ENCODE assay signal across 8 cellular contexts in genomic region chrX:8743126-8743732, GRCh38. TPM values are rescaled to one million over a fixed set of nuclear protein-coding genes. Genes with fewer than 3 reads are reported as not detected.
DNase-seq lines count a peak whose midpoint lies in the region; ATAC-seq, FAIRE-seq and TF ChIP-seq lines count a peak whose summit lies in the region.

No MANE protein-coding gene starts in this region.

- H3K27ac Mint-ChIP-seq in activated CD8-positive, alpha-beta memory T cell treated with anti-CD3 and anti-CD28 coated beads, Interleukin-2, amount 10 ng/mL, durations not matched to agents 7 days and 5 days: no peak overlapping the region

- no peak for DNase-seq in AG04450 (ENCODE audit: low read depth, low spot score)
- DNase-seq in GM12892 (ENCODE audit: insufficient read length): no peak
- peak; percentile 32 to 39 for DNase-seq in NCI-H2081 (lab: John Stamatoyannopoulos, UW)
- peak; percentile 51 for DNase-seq in activated CD8-positive, alpha-beta memory T cell treated with anti-CD3 and anti-CD28 coated beads, Interleukin-2, amount 10 ng/mL, durations not matched to agents 7 days and 5 days
- DNase-seq in fibroblast of mammary gland (ENCODE audit: low read depth): peak; percentile 43
- DNase-seq in sciatic nerve (ENCODE audit: low spot score): peak; percentile 77
- DNase-seq in HCEC 1CT: no peak

- no peaks in the 10 kb centered on the region for H3K4me1 Mint-ChIP-seq in activated CD8-positive, alpha-beta memory T cell treated with anti-CD3 and anti-CD28 coated beads, Interleukin-2, amount 10 ng/mL, durations not matched to agents 7 days and 5 days

- POLR2A ChIA-PET in AG04450 (lab: Yijun Ruan, JAX): no interaction called here

- intact Hi-C loops in sciatic nerve (cut with DNase I): no loop called here

- H3K4me3 Mint-ChIP-seq in activated CD8-positive, alpha-beta memory T cell treated with anti-CD3 and anti-CD28 coated beads, Interleukin-2, amount 10 ng/mL, durations not matched to agents 7 days and 5 days: no peak overlapping the region

- no peaks in the 10 kb centered on the region for H3K36me3 Mint-ChIP-seq in activated CD8-positive, alpha-beta memory T cell treated with anti-CD3 and anti-CD28 coated beads, Interleukin-2, amount 10 ng/mL, durations not matched to agents 7 days and 5 days

- no peaks in the 10 kb centered on the region for H3K9me3 Mint-ChIP-seq in activated CD8-positive, alpha-beta memory T cell treated with anti-CD3 and anti-CD28 coated beads, Interleukin-2, amount 10 ng/mL, durations not matched to agents 7 days and 5 days (ENCODE audit: low read depth)

- peaks cover 3% of the 10 kb centered on the region for H3K27me3 Mint-ChIP-seq in activated CD8-positive, alpha-beta memory T cell treated with anti-CD3 and anti-CD28 coated beads, Interleukin-2, amount 10 ng/mL, durations not matched to agents 7 days and 5 days

- TF ChIP-seq CTCF in AG04450 (IDR thresholded peaks at IDR 0.05; ENCODE audit: low read depth, low read length) (peak; percentile 75), fibroblast of mammary gland (conservative IDR thresholded peaks at IDR 0.05; ENCODE audit: control insufficient read depth, insufficient read depth, low read depth, low read length) (peak; percentile 75)

- H3K4me3 ChIP-seq in AG04450 (ENCODE audit: low read depth, low read length) (no peak overlapping the region), fibroblast of mammary gland (ENCODE audit: control insufficient read depth, low read depth, low read length) (no peak overlapping the region)

- H3K27me3 ChIP-seq in AG04450 (ENCODE audit: control insufficient read depth, insufficient read depth, low read length): no peaks in the 10 kb centered on the region

- TF ChIP-seq POLR2A in GM12892 (IDR thresholded peaks at IDR 0.05; ENCODE audit: low read depth, low read length): no peak

- CTCF ChIA-PET in AG04450 (lab: Charles Lee): interaction anchor here (0.5 to 7.8 kb wide), 8 partner anchors 9 to 970 kb away, joined by 3 to 91 read pairs (median 4); no protein-coding TSS in a partner anchor
- CTCF ChIA-PET in activated CD8-positive, alpha-beta memory T cell treated with anti-CD3 and anti-CD28 coated beads, Interleukin-2, amount 10 ng/mL, durations not matched to agents 7 days and 5 days (lab: Charles Lee): interaction anchor here (0.6 to 1.1 kb wide), 2 partner anchors 10 to 40 kb away, joined by 3 read pairs; no protein-coding TSS in a partner anchor

- no peaks in the 10 kb centered on the region for H3K9me3 ChIP-seq in AG04450 (ENCODE audit: control insufficient read depth, insufficient read depth, low read length)

- H3K27ac ChIP-seq in AG04450 (ENCODE audit: low read depth, low read length): no peak overlapping the region

- peak; percentile 70 for FAIRE-seq in GM12892 (lab: Jason Lieb, UNC)

- ATAC-seq in activated CD8-positive, alpha-beta memory T cell treated with anti-CD3 and anti-CD28 coated beads, Interleukin-2, amount 10 ng/mL, durations not matched to agents 7 days and 5 days: no peak
- ATAC-seq in sciatic nerve (no peak), HG02973 (IDR thresholded peaks at IDR 0.05; ENCODE audit: unreplicated experiment) (no peak)

RNA-seq across cellular contexts. Expression of gene ANOS1, which starts 11.3 kb away (rescaled TPM):
- polyA plus RNA-seq in AG04450 (2011; rRNA removed): 0.21 and 0.30 TPM in 2 replicates
- 0.18 and 0.30 TPM in 2 replicates for polyA minus RNA-seq in AG04450 (2011; rRNA and poly(A)+ RNA removed)
- polyA plus RNA-seq in GM12892 (2012; ENCODE audit: missing spikeins): not detected
- total RNA-seq in activated CD8-positive, alpha-beta memory T cell treated with anti-CD3 and anti-CD28 coated beads, Interleukin-2, amount 10 ng/mL, durations not matched to agents 7 days and 5 days: not detected
- total RNA-seq in sciatic nerve: 11.5 TPM

RNA-seq across cellular contexts. Expression of gene FAM9A, which starts 58.0 kb away (rescaled TPM):
- not detected in 2 replicates for polyA plus RNA-seq in AG04450 (2011; rRNA removed)
- not detected in 2 replicates for polyA minus RNA-seq in AG04450 (2011; rRNA and poly(A)+ RNA removed)
- polyA plus RNA-seq in GM12892 (2012; ENCODE audit: missing spikeins): not detected
- not detected for total RNA-seq in activated CD8-positive, alpha-beta memory T cell treated with anti-CD3 and anti-CD28 coated beads, Interleukin-2, amount 10 ng/mL, durations not matched to agents 7 days and 5 days
- total RNA-seq in sciatic nerve: not detected

Comparison
In these comparisons a context has a peak if more than half of its experiments do, and no peak if none do; other contexts are left out.
1. DNase-seq: peak in NCI-H2081 (2 of 2), activated CD8-positive, alpha-beta memory T cell treated with anti-CD3 and anti-CD28 coated beads, Interleukin-2, amount 10 ng/mL, durations not matched to agents 7 days and 5 days (single experiment), fibroblast of mammary gland (single experiment) and sciatic nerve (single experiment); none in AG04450 (single experiment), GM12892 (single experiment) and HCEC 1CT (single experiment).
2. RNA of gene ANOS1, which starts 11.3 kb away (total RNA-seq): 11.5 TPM in sciatic nerve (single experiment); not detected in activated CD8-positive, alpha-beta memory T cell treated with anti-CD3 and anti-CD28 coated beads, Interleukin-2, amount 10 ng/mL, durations not matched to agents 7 days and 5 days; every median in the first group is over 10 times any median in the second.